In genomic region chr19:49064029-49064629, GRCh38 we compare ENCODE assay signal across 12 cellular contexts. TPM values are rescaled to one million over a fixed set of nuclear protein-coding genes. Genes with fewer than 3 reads are reported as not detected.
DNase-seq lines count a peak whose midpoint lies in the region; ATAC-seq and TF ChIP-seq lines count a peak whose summit lies in the region.
"Had no signal": no experiment of that assay in that cellular context is flagged by ENCODE, and none has a peak within 500 bp of the region (broad histone marks: within the 10 kb centered on the region; RNA-seq: fewer than 3 reads in every experiment).

No MANE protein-coding gene starts in this region.

- DNase-seq in AG08396 (ENCODE audit: low spot score) (peak; percentile 22), epithelial cell of prostate (ENCODE audit: low read depth, low spot score) (no peak), tibial nerve (ENCODE audit: low spot score in 2 of 2) (no peak), pons (ENCODE audit: low spot score) (no peak)
- DNase-seq in activated CD4-positive, alpha-beta T cell treated with anti-CD3 and anti-CD28 coated beads for 48 hours = no peak
- DNase-seq: AML-193; NCI-H187 treated with DMSO at 0.1 percent for 48 hours; stimulated activated CD4-positive, alpha-beta T cell treated with anti-CD3 and anti-CD28 coated beads, Interleukin-4, amount 100 ng/mL, for 4 hours had no signal

- H3K27me3 ChIP-seq in Loucy (ENCODE audit: insufficient read depth, low read length, poor library complexity, severe bottlenecking) (no peaks in the 10 kb centered on the region), neural cell (ENCODE audit: insufficient read depth, low read depth, low read length) (peaks cover 18% of the 10 kb centered on the region), tibial nerve (peaks cover 2 to 89% of the 10 kb centered on the region in 2 donors)

- TF ChIP-seq EP300 in neural cell (conservative IDR thresholded peaks at IDR 0.05; ENCODE audit: poor library complexity, severe bottlenecking) (no peak), tibial nerve (IDR thresholded peaks at IDR 0.05) (no peak)

- H4K20me1 ChIP-seq in Loucy (ENCODE audit: insufficient read depth, low read length, poor library complexity, severe bottlenecking) = no peaks in the 10 kb centered on the region
- no peaks in the 10 kb centered on the region for H4K20me1 ChIP-seq in neural cell (ENCODE audit: insufficient read depth)

- H3K79me2 ChIP-seq in Loucy (ENCODE audit: insufficient read depth, low read length) (no peaks in the 10 kb centered on the region), neural cell (replicated peaks; ENCODE audit: insufficient read depth, low read length) (no peaks in the 10 kb centered on the region)

- H3K9me2 ChIP-seq in Loucy (replicated peaks; ENCODE audit: low read depth, low read length) (no peaks in the 10 kb centered on the region), neural cell (ENCODE audit: insufficient read depth, low read length) (no peaks in the 10 kb centered on the region)

- H3K4me3 ChIP-seq in Loucy (ENCODE audit: low read length, poor library complexity, severe bottlenecking) (no peak overlapping the region), neural cell (ENCODE audit: low read length) (peak overlapping the region; percentile 57), tibial nerve (no peak overlapping the region)

- 49 to 69% methylated on average over 9 to 10 of the region's 10 CpGs for WGBS in tibial nerve, 2 donors

- H3K4me2 ChIP-seq in Loucy (ENCODE audit: low read depth, low read length, poor library complexity, severe bottlenecking) (peak overlapping the region; percentile 16), neural cell (ENCODE audit: low read length) (no peak overlapping the region)

- TF ChIP-seq POLR2A in tibial nerve (IDR thresholded peaks at IDR 0.05) = no peak

- H3K36me3 ChIP-seq in Loucy (ENCODE audit: insufficient read depth, low read length) (no peaks in the 10 kb centered on the region), neural cell (ENCODE audit: insufficient read depth, low read length) (no peaks in the 10 kb centered on the region), tibial nerve (no peaks in the 10 kb centered on the region)

- no peak overlapping the region for H3K9ac ChIP-seq in Loucy (ENCODE audit: low read depth, low read length, poor library complexity, severe bottlenecking)
- no peak overlapping the region for H3K9ac ChIP-seq in neural cell (ENCODE audit: low read length)

- TF ChIP-seq CTCF in Loucy (conservative IDR thresholded peaks at IDR 0.05; ENCODE audit: low read length) (no peak), neural cell (IDR thresholded peaks at IDR 0.05; ENCODE audit: poor library complexity, severe bottlenecking) (no peak), tibial nerve (IDR thresholded peaks at IDR 0.05) (no peak)

- no peaks in the 10 kb centered on the region for H3K4me1 ChIP-seq in Loucy (ENCODE audit: insufficient read depth, low read length, poor library complexity, severe bottlenecking)
- peaks cover 0 to 11% (median 6%) of the 10 kb centered on the region in 4 donors for H3K4me1 ChIP-seq in tibial nerve

- H3K9me3 ChIP-seq in Loucy (ENCODE audit: insufficient read depth, low read depth, low read length) (no peaks in the 10 kb centered on the region), neural cell (ENCODE audit: low read length) (no peaks in the 10 kb centered on the region), tibial nerve (no peaks in the 10 kb centered on the region)

- no peak for TF ChIP-seq RAD21 in neural cell (conservative IDR thresholded peaks at IDR 0.05)

- no peak overlapping the region for H2AFZ ChIP-seq in Loucy (ENCODE audit: low read length)
- no peak overlapping the region for H2AFZ ChIP-seq in neural cell (ENCODE audit: low read depth, low read length)

- ATAC-seq in HG03108 (IDR thresholded peaks at IDR 0.05; ENCODE audit: unreplicated experiment) = no peak

- H3F3A ChIP-seq in Loucy (ENCODE audit: low read depth) = no peaks in the 10 kb centered on the region
- no peaks in the 10 kb centered on the region for H3F3A ChIP-seq in neural cell (ENCODE audit: insufficient read depth, low read length, poor library complexity, severe bottlenecking)

- H3K27ac ChIP-seq in epithelial cell of prostate = peak overlapping the region; percentile 92
- H3K27ac ChIP-seq in neural cell (ENCODE audit: low read length) = no peak overlapping the region
- H3K27ac ChIP-seq in tibial nerve = no peak overlapping the region

TF ChIP-seq in neural cell, 6 proteins besides CTCF, POLR2A, EP300 and RAD21:
- TF ChIP-seq TAF1 (IDR thresholded peaks at IDR 0.05; ENCODE audit: low read depth) (no peak), EZH2 (IDR thresholded peaks at IDR 0.05; ENCODE audit: borderline replicate concordance, insufficient read depth, low read length, poor library complexity, severe bottlenecking) (no peak), SMC3 (conservative IDR thresholded peaks at IDR 0.05; ENCODE audit: poor library complexity) (no peak), MXI1 (conservative IDR thresholded peaks at IDR 0.05; ENCODE audit: poor library complexity, severe bottlenecking) (no peak), POLR2AphosphoS5 (IDR thresholded peaks at IDR 0.05) (no peak), REST (IDR thresholded peaks at IDR 0.05; ENCODE audit: borderline replicate concordance) (no peak)

RNA-seq across cellular contexts. Expression of gene NTF4, which starts 0.5 kb away (rescaled TPM):
- not detected in 2 replicates for polyA plus RNA-seq in neural cell
- not detected in 2 replicates for polyA minus RNA-seq in neural cell
- total RNA-seq in tibial nerve = not detected

RNA-seq across cellular contexts. Expression of gene CGB7, which starts 6.6 kb away (rescaled TPM):
- polyA plus RNA-seq in neural cell = not detected in 2 replicates
- polyA minus RNA-seq in neural cell = not detected in 2 replicates
- not detected for total RNA-seq in tibial nerve

RNA-seq across cellular contexts. Expression of gene KCNA7, which starts 8.4 kb away (rescaled TPM):
- not detected in 2 replicates for polyA plus RNA-seq in neural cell
- polyA minus RNA-seq in neural cell = not detected in 2 replicates
- not detected for total RNA-seq in tibial nerve

RNA-seq across cellular contexts. Expression of gene CGB8, which starts 15.2 kb away (rescaled TPM):
- not detected in 2 replicates for polyA plus RNA-seq in neural cell
- polyA minus RNA-seq in neural cell = not detected in 2 replicates
- total RNA-seq in tibial nerve = not detected
- polyA plus RNA-seq: adipose tissue had no signal

RNA-seq across cellular contexts. Expression of gene CGB5, which starts 20.5 kb away (rescaled TPM):
- polyA plus RNA-seq in neural cell = not detected in 2 replicates
- not detected in 2 replicates for polyA minus RNA-seq in neural cell
- total RNA-seq in tibial nerve = not detected
